Comparison of ENCODE assay signal across 3 cellular contexts in the genomic region with DNA sequence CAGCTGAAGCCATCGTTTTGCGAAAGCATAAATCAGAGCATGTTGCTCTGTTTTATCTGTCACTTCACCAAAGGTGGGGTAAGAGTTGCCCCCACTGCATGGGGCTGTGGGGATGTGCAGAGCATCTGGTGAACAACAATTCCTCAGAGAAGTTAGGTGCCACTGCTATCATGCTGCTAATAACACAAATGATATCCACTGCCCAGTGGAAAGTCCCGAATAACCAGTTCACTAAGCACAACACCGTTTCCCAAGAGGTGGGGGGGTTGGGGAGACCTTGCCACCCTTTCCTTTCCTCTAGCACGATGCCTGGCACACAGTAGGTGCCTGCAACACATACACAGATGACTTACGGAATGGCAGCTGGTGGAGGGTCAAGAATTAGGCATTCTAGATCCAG.
TF ChIP-seq lines count a peak whose summit lies in the region.

No MANE protein-coding gene starts in this region.

TF ChIP-seq in SK-N-SH, 30 proteins besides CTCF, POLR2A, EP300 and RAD21:
- no peak for TF ChIP-seq FOXJ3 (CRISPR knock-in tag; IDR thresholded peaks at IDR 0.05)
- TF ChIP-seq TAF1 (IDR thresholded peaks at IDR 0.05; ENCODE audit: borderline replicate concordance, low read depth, low read length): no peak
- TF ChIP-seq, protein P1, sequence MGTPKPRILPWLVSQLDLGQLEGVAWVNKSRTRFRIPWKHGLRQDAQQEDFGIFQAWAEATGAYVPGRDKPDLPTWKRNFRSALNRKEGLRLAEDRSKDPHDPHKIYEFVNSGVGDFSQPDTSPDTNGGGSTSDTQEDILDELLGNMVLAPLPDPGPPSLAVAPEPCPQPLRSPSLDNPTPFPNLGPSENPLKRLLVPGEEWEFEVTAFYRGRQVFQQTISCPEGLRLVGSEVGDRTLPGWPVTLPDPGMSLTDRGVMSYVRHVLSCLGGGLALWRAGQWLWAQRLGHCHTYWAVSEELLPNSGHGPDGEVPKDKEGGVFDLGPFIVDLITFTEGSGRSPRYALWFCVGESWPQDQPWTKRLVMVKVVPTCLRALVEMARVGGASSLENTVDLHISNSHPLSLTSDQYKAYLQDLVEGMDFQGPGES (IDR thresholded peaks at IDR 0.05; ENCODE audit: low read depth, low read length): no peak
- no peak for TF ChIP-seq FOSL2 (IDR thresholded peaks at IDR 0.05; ENCODE audit: borderline replicate concordance, low read depth)

TF ChIP-seq in SK-N-SH treated with all-trans-retinoic acid at 6 μM for 48 hours, 23 proteins besides CTCF, POLR2A, EP300 and RAD21:
- TF ChIP-seq ZNF8 (CRISPR knock-in tag; IDR thresholded peaks at IDR 0.05) (no peak), OSR1 (CRISPR knock-in tag; IDR thresholded peaks at IDR 0.05) (no peak), TCF4 (CRISPR knock-in tag; IDR thresholded peaks at IDR 0.05; ENCODE audit: borderline replicate concordance) (no peak), ISL1 (CRISPR knock-in tag; IDR thresholded peaks at IDR 0.05) (no peak), CSDC2 (CRISPR knock-in tag; IDR thresholded peaks at IDR 0.05) (no peak), RARB (CRISPR knock-in tag; IDR thresholded peaks at IDR 0.05) (no peak)
- TF ChIP-seq, protein P2, sequence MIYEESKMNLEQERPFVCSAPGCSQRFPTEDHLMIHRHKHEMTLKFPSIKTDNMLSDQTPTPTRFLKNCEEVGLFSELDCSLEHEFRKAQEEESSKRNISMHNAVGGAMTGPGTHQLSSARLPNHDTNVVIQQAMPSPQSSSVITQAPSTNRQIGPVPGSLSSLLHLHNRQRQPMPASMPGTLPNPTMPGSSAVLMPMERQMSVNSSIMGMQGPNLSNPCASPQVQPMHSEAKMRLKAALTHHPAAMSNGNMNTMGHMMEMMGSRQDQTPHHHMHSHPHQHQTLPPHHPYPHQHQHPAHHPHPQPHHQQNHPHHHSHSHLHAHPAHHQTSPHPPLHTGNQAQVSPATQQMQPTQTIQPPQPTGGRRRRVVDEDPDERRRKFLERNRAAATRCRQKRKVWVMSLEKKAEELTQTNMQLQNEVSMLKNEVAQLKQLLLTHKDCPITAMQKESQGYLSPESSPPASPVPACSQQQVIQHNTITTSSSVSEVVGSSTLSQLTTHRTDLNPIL (CRISPR knock-in tag; IDR thresholded peaks at IDR 0.05; ENCODE audit: low read depth): no peak
- TF ChIP-seq, protein P3, sequence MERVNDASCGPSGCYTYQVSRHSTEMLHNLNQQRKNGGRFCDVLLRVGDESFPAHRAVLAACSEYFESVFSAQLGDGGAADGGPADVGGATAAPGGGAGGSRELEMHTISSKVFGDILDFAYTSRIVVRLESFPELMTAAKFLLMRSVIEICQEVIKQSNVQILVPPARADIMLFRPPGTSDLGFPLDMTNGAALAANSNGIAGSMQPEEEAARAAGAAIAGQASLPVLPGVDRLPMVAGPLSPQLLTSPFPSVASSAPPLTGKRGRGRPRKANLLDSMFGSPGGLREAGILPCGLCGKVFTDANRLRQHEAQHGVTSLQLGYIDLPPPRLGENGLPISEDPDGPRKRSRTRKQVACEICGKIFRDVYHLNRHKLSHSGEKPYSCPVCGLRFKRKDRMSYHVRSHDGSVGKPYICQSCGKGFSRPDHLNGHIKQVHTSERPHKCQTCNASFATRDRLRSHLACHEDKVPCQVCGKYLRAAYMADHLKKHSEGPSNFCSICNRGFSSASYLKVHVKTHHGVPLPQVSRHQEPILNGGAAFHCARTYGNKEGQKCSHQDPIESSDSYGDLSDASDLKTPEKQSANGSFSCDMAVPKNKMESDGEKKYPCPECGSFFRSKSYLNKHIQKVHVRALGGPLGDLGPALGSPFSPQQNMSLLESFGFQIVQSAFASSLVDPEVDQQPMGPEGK (CRISPR knock-in tag; IDR thresholded peaks at IDR 0.05; ENCODE audit: borderline replicate concordance): no peak
- TF ChIP-seq, protein P4, sequence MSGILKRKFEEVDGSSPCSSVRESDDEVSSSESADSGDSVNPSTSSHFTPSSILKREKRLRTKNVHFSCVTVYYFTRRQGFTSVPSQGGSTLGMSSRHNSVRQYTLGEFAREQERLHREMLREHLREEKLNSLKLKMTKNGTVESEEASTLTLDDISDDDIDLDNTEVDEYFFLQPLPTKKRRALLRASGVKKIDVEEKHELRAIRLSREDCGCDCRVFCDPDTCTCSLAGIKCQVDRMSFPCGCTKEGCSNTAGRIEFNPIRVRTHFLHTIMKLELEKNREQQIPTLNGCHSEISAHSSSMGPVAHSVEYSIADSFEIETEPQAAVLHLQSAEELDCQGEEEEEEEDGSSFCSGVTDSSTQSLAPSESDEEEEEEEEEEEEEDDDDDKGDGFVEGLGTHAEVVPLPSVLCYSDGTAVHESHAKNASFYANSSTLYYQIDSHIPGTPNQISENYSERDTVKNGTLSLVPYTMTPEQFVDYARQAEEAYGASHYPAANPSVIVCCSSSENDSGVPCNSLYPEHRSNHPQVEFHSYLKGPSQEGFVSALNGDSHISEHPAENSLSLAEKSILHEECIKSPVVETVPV (CRISPR knock-in tag; IDR thresholded peaks at IDR 0.05): no peak

TF ChIP-seq in endothelial cell of umbilical vein, 7 proteins besides CTCF, POLR2A, EP300 and RAD21:
- TF ChIP-seq, protein P5, sequence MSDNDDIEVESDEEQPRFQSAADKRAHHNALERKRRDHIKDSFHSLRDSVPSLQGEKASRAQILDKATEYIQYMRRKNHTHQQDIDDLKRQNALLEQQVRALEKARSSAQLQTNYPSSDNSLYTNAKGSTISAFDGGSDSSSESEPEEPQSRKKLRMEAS (IDR thresholded peaks at IDR 0.05; ENCODE audit: insufficient read depth, insufficient read length): no peak
- TF ChIP-seq JUN (IDR thresholded peaks at IDR 0.05; ENCODE audit: borderline replicate concordance, insufficient read depth, insufficient read length, low read depth): no peak
- no peak for TF ChIP-seq GATA2 (IDR thresholded peaks at IDR 0.05; ENCODE audit: insufficient read depth, insufficient read length, low read depth, low read length)
- TF ChIP-seq FOS (IDR thresholded peaks at IDR 0.05; ENCODE audit: borderline replicate concordance, insufficient read depth, low read length): no peak
- no peak for TF ChIP-seq POLR2AphosphoS5 (IDR thresholded peaks at IDR 0.05; ENCODE audit: insufficient read depth, low read depth, low read length)
- TF ChIP-seq EZH2 (IDR thresholded peaks at IDR 0.05; ENCODE audit: borderline replicate concordance, low read depth, low read length, severe bottlenecking): no peak
- TF ChIP-seq MYC (IDR thresholded peaks at IDR 0.05; ENCODE audit: low read depth, low read length): no peak
